In genomic region chr14:68469208-68469713, GRCh38 we compare ENCODE assay signal across 14 cellular contexts.
DNase-seq lines count a peak whose midpoint lies in the region; ATAC-seq and TF ChIP-seq lines count a peak whose summit lies in the region.
"Had no signal": no experiment of that assay in that cellular context is flagged by ENCODE, and none has a peak within 500 bp of the region (broad histone marks: within the 10 kb centered on the region; RNA-seq: fewer than 3 reads in every experiment).

No MANE protein-coding gene starts in this region.

- H3K9me3 ChIP-seq in CD4-positive, alpha-beta T cell (ENCODE audit: control insufficient read depth, low read length): no peaks in the 10 kb centered on the region
- H3K9me3 ChIP-seq in PC-9 (ENCODE audit: insufficient read depth, low read depth) (no peaks in the 10 kb centered on the region), esophagus muscularis mucosa (no peaks in the 10 kb centered on the region)

- no peak for DNase-seq in CD4-positive, alpha-beta T cell
- DNase-seq in PC-9 (peak in 1 of 2 experiments; percentile 63), esophagus muscularis mucosa (ENCODE audit: extremely low spot score) (peak; percentile 62), sciatic nerve (ENCODE audit: low spot score) (no peak), DMS114 treated with DMSO at 0.1 percent for 48 hours (lab: John Stamatoyannopoulos, UW; ENCODE audit: unreplicated experiment) (no peak)
- DNase-seq in stimulated activated CD4-positive, alpha-beta T cell treated with anti-CD3 and anti-CD28 coated beads, Interleukin-4, amount 100 ng/mL, for 4 hours: no peak
- no peak for DNase-seq in stimulated activated CD4-positive, alpha-beta T cell treated with anti-CD3 and anti-CD28 coated beads, Interleukin-15, amount 100 ng/mL, for 24 hours
- DNase-seq: activated naive CD4-positive, alpha-beta T cell treated with anti-CD3 and anti-CD28 coated beads, Interleukin-2, amount 50 U/mL, for 16 hours; DMS79 treated with DMSO at 0.1 percent for 48 hours; effector memory CD4-positive, alpha-beta T cell; foreskin melanocyte; GOT3; WERI-Rb-1 had no signal

- TF ChIP-seq POLR2A in esophagus muscularis mucosa (IDR thresholded peaks at IDR 0.05; ENCODE audit: low read depth): no peak

- peak overlapping the region; percentile 67 for H3K4me2 ChIP-seq in PC-9

- peaks cover 56% of the 10 kb centered on the region for H3F3A ChIP-seq in PC-9 (ENCODE audit: insufficient read depth, low read depth)

- no peaks in the 10 kb centered on the region for H3K36me3 Mint-ChIP-seq in CD4-positive, alpha-beta T cell (ENCODE audit: low read depth)

- CTCF ChIA-PET in CD4-positive, alpha-beta T cell (lab: Charles Lee): no interaction called here
- CTCF ChIA-PET in PC-9 (lab: Charles Lee): interaction anchor here (0.7 to 1.0 kb wide), 2 partner anchors 10 to 545 kb away, joined by 3 read pairs; no protein-coding TSS in a partner anchor

- H3K27ac ChIP-seq in CD4-positive, alpha-beta T cell (ENCODE audit: low read depth, low read length): no peak overlapping the region
- H3K27ac ChIP-seq in PC-9 (peak overlapping the region; percentile 96), esophagus muscularis mucosa (replicated peaks in 1 of 4) (peak overlapping the region in 1 of 4 donors; percentile 39)
- H3K27ac ChIP-seq: WERI-Rb-1 had no signal

- no peak for TF ChIP-seq CTCF in CD4-positive, alpha-beta T cell (IDR thresholded peaks at IDR 0.05)
- no peak for TF ChIP-seq CTCF in PC-9 (conservative IDR thresholded peaks at IDR 0.05)
- no peak for TF ChIP-seq CTCF in esophagus muscularis mucosa (IDR thresholded peaks at IDR 0.05)

- POLR2A ChIA-PET in CD4-positive, alpha-beta T cell (lab: Charles Lee): interaction anchor here (1.0 to 2.0 kb wide), 3 partner anchors 12 to 38 kb away, joined by 3 to 7 read pairs (median 7); no protein-coding TSS in a partner anchor
- POLR2A ChIA-PET in PC-9 (lab: Charles Lee; ENCODE audit: unreplicated experiment): interaction anchor here (0.6 to 0.7 kb wide), 6 partner anchors 79 to 643 kb away, joined by 3 to 30 read pairs (median 6); partner anchors contain the start of gene ZFP36L1

- H3K4me3 ChIP-seq in PC-9: peak overlapping the region; percentile 8; the same call in 1 of the 2 replicates
- H3K4me3 ChIP-seq in esophagus muscularis mucosa: no peak overlapping the region

- H3K27me3 ChIP-seq in CD4-positive, alpha-beta T cell (ENCODE audit: control insufficient read depth, insufficient read depth, low read length): no peaks in the 10 kb centered on the region
- H3K27me3 ChIP-seq in PC-9 (ENCODE audit: insufficient read depth, low read depth): no peaks in the 10 kb centered on the region
- no peaks in the 10 kb centered on the region for H3K27me3 ChIP-seq in esophagus muscularis mucosa

- H3K27ac Mint-ChIP-seq in CD4-positive, alpha-beta T cell: peak overlapping the region; percentile 17

- H3K4me1 Mint-ChIP-seq in CD4-positive, alpha-beta T cell (ENCODE audit: low read depth): peaks cover 20% of the 10 kb centered on the region

- H3K4me1 ChIP-seq in PC-9 (replicated peaks; ENCODE audit: insufficient read depth): peaks cover 82% of the 10 kb centered on the region
- peaks cover 5 to 37% (median 24%) of the 10 kb centered on the region in 4 donors for H3K4me1 ChIP-seq in esophagus muscularis mucosa

- H4K20me1 ChIP-seq in PC-9 (ENCODE audit: insufficient read depth): no peaks in the 10 kb centered on the region

- no peaks in the 10 kb centered on the region for H3K9me3 Mint-ChIP-seq in CD4-positive, alpha-beta T cell

- no peak overlapping the region for H3K4me3 Mint-ChIP-seq in CD4-positive, alpha-beta T cell

- H3K27me3 Mint-ChIP-seq in CD4-positive, alpha-beta T cell: no peaks in the 10 kb centered on the region

- TSS peak; percentile 28 for BruUV-seq in PC-9 (replicated peaks; lab: Mats Ljungman, UMichigan)

- 90% methylated on average over 5 of the region's 5 CpGs for WGBS in esophagus muscularis mucosa

- H3K9me2 ChIP-seq in PC-9 (ENCODE audit: insufficient read depth): no peaks in the 10 kb centered on the region

- H3K79me2 ChIP-seq in PC-9 (ENCODE audit: low read depth): peaks cover 6% of the 10 kb centered on the region

- H3K36me3 ChIP-seq in PC-9 (ENCODE audit: low read depth) (no peaks in the 10 kb centered on the region), esophagus muscularis mucosa (no peaks in the 10 kb centered on the region)
- H3K36me3 ChIP-seq: WERI-Rb-1 had no signal

- no peak for TF ChIP-seq EP300 in esophagus muscularis mucosa (IDR thresholded peaks at IDR 0.05)

- H2AFZ ChIP-seq in PC-9: no peak overlapping the region

- intact Hi-C loops in CD4-positive, alpha-beta T cell (cut with DNase I, micrococcal nuclease): no loop called here
- intact Hi-C loops in PC-9 (cut with micrococcal nuclease; ENCODE audit: unreplicated experiment): loop anchor here (5.0 to 10.0 kb wide), 3 partner anchors 324 to 527 kb away; no protein-coding TSS in a partner anchor
- intact Hi-C loops in esophagus muscularis mucosa (cut with DNase I): no loop called here
- intact Hi-C loops in sciatic nerve (cut with DNase I): no loop called here

- ATAC-seq in CD4-positive, alpha-beta T cell (ENCODE audit: poor library complexity): no peak
- peak; percentile 13 for ATAC-seq in sciatic nerve
- no peak for ATAC-seq in HG02973 (IDR thresholded peaks at IDR 0.05; ENCODE audit: unreplicated experiment)
